ENCODE assay signal across 32 cellular contexts in genomic region chr10:130969700-130970099, GRCh38.
"Had no signal": no experiment of that assay in that cellular context is flagged by ENCODE, and none has a peak within 500 bp of the region (broad histone marks: within the 10 kb centered on the region; RNA-seq: fewer than 3 reads in every experiment).

No MANE protein-coding gene starts in this region.

- H3K27me3 ChIP-seq: adrenal gland, body of pancreas, brain microvascular endothelial cell had no signal

- H3K9me3 ChIP-seq: adrenal gland, body of pancreas, breast epithelium had no signal

- DNase-seq: activated B cell treated with CpG ODN at 0.5 μM for 24 hours; activated CD4-positive, alpha-beta memory T cell treated with anti-CD3 and anti-CD28 coated beads for 36 hours; activated CD4-positive, alpha-beta T cell treated with anti-CD3 and anti-CD28 coated beads for 4 hours; activated CD4-positive, alpha-beta T cell treated with anti-CD3 and anti-CD28 coated beads, Interleukin-2, amount 10 ng/mL, durations not matched to agents 24 days and 14 days; activated CD4-positive, alpha-beta T cell treated with anti-CD3 and anti-CD28 coated beads, Interleukin-2, amount 50 U/mL, for 1 hour; activated CD4-positive, alpha-beta T cell treated with anti-CD3 and anti-CD28 coated beads, Interleukin-2, amount 50 U/mL, for 4 hours; activated CD4-positive, CD25-positive, alpha-beta regulatory T cell treated with anti-CD3 and anti-CD28 coated beads, Interleukin-2, amount 50 U/mL, for 72 hours; activated CD8-positive, alpha-beta memory T cell treated with anti-CD3 and anti-CD28 coated beads, Interleukin-2, amount 50 U/mL, for 4 hours; activated CD8-positive, alpha-beta T cell treated with anti-CD3 and anti-CD28 coated beads for 36 hours; activated effector memory CD4-positive, alpha-beta T cell treated with anti-CD3 and anti-CD28 coated beads, Interleukin-2, amount 50 U/mL, for 16 hours; activated gamma-delta T cell treated with Interleukin-2 at 50 U/mL for 16 hours; activated naive CD4-positive, alpha-beta T cell; activated naive CD4-positive, alpha-beta T cell treated with anti-CD3 and anti-CD28 coated beads for 36 hours; activated naive CD4-positive, alpha-beta T cell treated with anti-CD3 and anti-CD28 coated beads, Interleukin-2, amount 50 U/mL, for 16 hours; activated naive CD8-positive, alpha-beta T cell treated with anti-CD3 and anti-CD28 coated beads for 36 hours; activated T-cell treated with anti-CD3 and anti-CD28 coated beads for 4 hours; activated T-cell treated with anti-CD3 and anti-CD28 coated beads, Interleukin-2, amount 50 U/mL, for 1 hour; activated T-cell treated with anti-CD3 and anti-CD28 coated beads, Interleukin-2, amount 50 U/mL, for 4 hours; activated T-cell treated with anti-CD3 and anti-CD28 coated beads, Interleukin-2, amount 50 U/mL, for 72 hours; amniotic stem cell; aorta; body of pancreas; brain microvascular endothelial cell; central memory CD4-positive, alpha-beta T cell; T-cell; T-helper 2 cell; T-helper 9 cell had no signal

- ATAC-seq: activated CD8-positive, alpha-beta T cell treated with anti-CD3 and anti-CD28 coated beads for 36 hours; activated naive CD4-positive, alpha-beta T cell treated with anti-CD3 and anti-CD28 coated beads, Interleukin-2, amount 50 U/mL, for 72 hours; activated T-cell treated with anti-CD3 and anti-CD28 coated beads, Interleukin-2, amount 50 U/mL, for 4 hours; activated T-cell treated with anti-CD3 and anti-CD28 coated beads, Interleukin-2, amount 50 U/mL, for 72 hours; activated T-helper 17 cell treated with anti-CD3 and anti-CD28 coated beads, Interleukin-2, amount 50 U/mL, for 72 hours; body of pancreas; T-cell had no signal

- H3K36me3 ChIP-seq: adrenal gland, brain microvascular endothelial cell, breast epithelium had no signal

- H3K4me1 ChIP-seq: adrenal gland, breast epithelium had no signal

- H3K27ac ChIP-seq: adrenal gland, body of pancreas, brain microvascular endothelial cell, breast epithelium, VCaP had no signal

- H3K4me3 ChIP-seq: adrenal gland, body of pancreas, breast epithelium had no signal
